ENCODE assay signal across 21 cellular contexts in genomic region chr20:63704749-63705117, GRCh38. TPM values are rescaled to one million over a fixed set of nuclear protein-coding genes. Genes with fewer than 3 reads are reported as not detected.
DNase-seq lines count a peak whose midpoint lies in the region; ATAC-seq, FAIRE-seq and TF ChIP-seq lines count a peak whose summit lies in the region.
"Had no signal": no experiment of that assay in that cellular context is flagged by ENCODE, and none has a peak within 500 bp of the region (broad histone marks: within the 10 kb centered on the region; RNA-seq: fewer than 3 reads in every experiment).

No MANE protein-coding gene starts in this region.

- POLR2A ChIA-PET in RWPE1 (lab: Yijun Ruan, JAX; ENCODE audit: low non-redundant PET) = no interaction called here

- H3K27ac ChIP-seq in RWPE1 = peak overlapping the region; percentile 97
- H3K27ac ChIP-seq in kidney (ENCODE audit: low read depth in 2 of 2, low read length in 2 of 2) = no peak overlapping the region
- H3K27ac ChIP-seq: cardiac muscle cell, heart left ventricle had no signal

- peaks cover 11 to 28% of the 10 kb centered on the region in 2 donors for H3K36me3 ChIP-seq in kidney (ENCODE audit: control insufficient read depth in 1 of 2, insufficient read depth in 2 of 2, low read length in 2 of 2)

- H3K36me3 Mint-ChIP-seq in activated naive CD4-positive, alpha-beta T cell treated with anti-CD3 and anti-CD28 coated beads, Interleukin-2, amount 10 ng/mL, durations not matched to agents 7 days and 5 days = peaks cover 32% of the 10 kb centered on the region
- peaks cover 16 to 39% of the 10 kb centered on the region in 2 donors for H3K36me3 Mint-ChIP-seq in stimulated activated naive B cell treated with anti-CD40 and anti-IgM and Interleukin-4, amounts not matched to agents 10 μg/mL and 1 μg/mL and 100 μg/mL, for 72 hours

- FAIRE-seq in kidney (lab: Jason Lieb, UNC) = no peak
- FAIRE-seq: GM19239 had no signal

- intact Hi-C loops in kidney (cut with DNase I) = no loop called here

- no peaks in the 10 kb centered on the region for H3K27me3 Mint-ChIP-seq in activated naive CD4-positive, alpha-beta T cell treated with anti-CD3 and anti-CD28 coated beads, Interleukin-2, amount 10 ng/mL, durations not matched to agents 7 days and 5 days
- H3K27me3 Mint-ChIP-seq in stimulated activated naive B cell treated with anti-CD40 and anti-IgM and Interleukin-4, amounts not matched to agents 10 μg/mL and 1 μg/mL and 100 μg/mL, for 72 hours = no peaks in the 10 kb centered on the region
- H3K27me3 Mint-ChIP-seq: activated B cell treated with CpG ODN at 0.5 μM for 24 hours; CD4-positive, CD25-positive, alpha-beta regulatory T cell had no signal

- H3K4me3 ChIP-seq in kidney (ENCODE audit: low read length in 2 of 2) = no peak overlapping the region
- H3K4me3 ChIP-seq: cardiac muscle cell, heart left ventricle, mucosa of descending colon had no signal

- H3K4me1 Mint-ChIP-seq in activated naive CD4-positive, alpha-beta T cell treated with anti-CD3 and anti-CD28 coated beads, Interleukin-2, amount 10 ng/mL, durations not matched to agents 7 days and 5 days = peaks cover 33% of the 10 kb centered on the region
- peaks cover 24 to 44% of the 10 kb centered on the region in 2 donors for H3K4me1 Mint-ChIP-seq in stimulated activated naive B cell treated with anti-CD40 and anti-IgM and Interleukin-4, amounts not matched to agents 10 μg/mL and 1 μg/mL and 100 μg/mL, for 72 hours

- H3K9me3 Mint-ChIP-seq in activated naive CD4-positive, alpha-beta T cell treated with anti-CD3 and anti-CD28 coated beads, Interleukin-2, amount 10 ng/mL, durations not matched to agents 7 days and 5 days = no peaks in the 10 kb centered on the region
- H3K9me3 Mint-ChIP-seq in stimulated activated naive B cell treated with anti-CD40 and anti-IgM and Interleukin-4, amounts not matched to agents 10 μg/mL and 1 μg/mL and 100 μg/mL, for 72 hours = no peaks in the 10 kb centered on the region
- H3K9me3 Mint-ChIP-seq: activated B cell treated with CpG ODN at 0.5 μM for 24 hours; CD4-positive, CD25-positive, alpha-beta regulatory T cell had no signal

- H3K4me3 Mint-ChIP-seq in activated naive CD4-positive, alpha-beta T cell treated with anti-CD3 and anti-CD28 coated beads, Interleukin-2, amount 10 ng/mL, durations not matched to agents 7 days and 5 days = no peak overlapping the region
- H3K4me3 Mint-ChIP-seq in stimulated activated naive B cell treated with anti-CD40 and anti-IgM and Interleukin-4, amounts not matched to agents 10 μg/mL and 1 μg/mL and 100 μg/mL, for 72 hours = no peak overlapping the region
- H3K4me3 Mint-ChIP-seq: activated B cell treated with CpG ODN at 0.5 μM for 24 hours had no signal

- ATAC-seq in stimulated activated naive B cell treated with anti-CD40 and anti-IgM and Interleukin-4, amounts not matched to agents 10 μg/mL and 1 μg/mL and 100 μg/mL, for 72 hours (replicated peaks) = no peak
- ATAC-seq in GM18909 (IDR thresholded peaks at IDR 0.05; ENCODE audit: poor library complexity, unreplicated experiment) = no peak
- ATAC-seq in GM19452 (IDR thresholded peaks at IDR 0.05; ENCODE audit: unreplicated experiment) = no peak
- ATAC-seq: heart left ventricle, mucosa of descending colon had no signal

- peak; percentile 18 for DNase-seq in activated naive CD4-positive, alpha-beta T cell treated with anti-CD3 and anti-CD28 coated beads, Interleukin-2, amount 10 ng/mL, durations not matched to agents 7 days and 5 days
- DNase-seq in activated naive CD4-positive, alpha-beta T cell (lab: John Stamatoyannopoulos, UW) = no peak
- DNase-seq in RWPE1 (ENCODE audit: low spot score) (no peak), hepatic stellate cell (ENCODE audit: low spot score) (peak; percentile 2), kidney (no peak)
- peak; percentile 0 for DNase-seq in stimulated activated naive B cell treated with anti-CD40 and anti-IgM and Interleukin-4, amounts not matched to agents 10 μg/mL and 1 μg/mL and 100 μg/mL, for 72 hours
- DNase-seq: activated B cell treated with CpG ODN at 0.5 μM for 24 hours; activated CD8-positive, alpha-beta memory T cell treated with anti-CD3 and anti-CD28 coated beads for 24 hours; amniotic stem cell; CD4-positive, CD25-positive, alpha-beta regulatory T cell; DMS153; GF-D8; heart left ventricle; NCI-H1092 treated with DMSO at 0.1 percent for 48 hours; NCI-H2029 had no signal

- H3K27ac Mint-ChIP-seq in activated naive CD4-positive, alpha-beta T cell treated with anti-CD3 and anti-CD28 coated beads, Interleukin-2, amount 10 ng/mL, durations not matched to agents 7 days and 5 days = no peak overlapping the region
- H3K27ac Mint-ChIP-seq in stimulated activated naive B cell treated with anti-CD40 and anti-IgM and Interleukin-4, amounts not matched to agents 10 μg/mL and 1 μg/mL and 100 μg/mL, for 72 hours = peak overlapping the region; percentile 31
- H3K27ac Mint-ChIP-seq: activated B cell treated with CpG ODN at 0.5 μM for 24 hours had no signal

- TF ChIP-seq CTCF in RWPE1 (conservative IDR thresholded peaks at IDR 0.05; ENCODE audit: low read depth) (no peak), kidney (IDR thresholded peaks at IDR 0.05; ENCODE audit: borderline replicate concordance, extremely low read depth, insufficient read depth) (no peak)

- CTCF ChIA-PET in activated naive CD4-positive, alpha-beta T cell treated with anti-CD3 and anti-CD28 coated beads, Interleukin-2, amount 10 ng/mL, durations not matched to agents 7 days and 5 days (lab: Charles Lee) = no interaction called here
- CTCF ChIA-PET in RWPE1 (lab: Yijun Ruan, JAX) = no interaction called here

- H3K9ac ChIP-seq in kidney (ENCODE audit: low read length in 2 of 2) = no peak overlapping the region

- H3K4me1 ChIP-seq in kidney (ENCODE audit: control insufficient read depth in 1 of 2, insufficient read depth in 1 of 2, low read depth in 1 of 2, low read length in 2 of 2) = peaks cover 6 to 17% of the 10 kb centered on the region in 2 donors

- H3K9me3 ChIP-seq in kidney (ENCODE audit: control insufficient read depth in 1 of 2, low read length in 2 of 2) = no peaks in the 10 kb centered on the region
- H3K9me3 ChIP-seq: heart left ventricle, mucosa of descending colon had no signal

RNA-seq across cellular contexts. Expression of gene ARFRP1, which starts 3.0 kb away (rescaled TPM):
- total RNA-seq in kidney = 71.2 TPM
- polyA plus RNA-seq in kidney (ENCODE audit: insufficient read depth, low read depth, low replicate concordance) = 60.6 TPM

RNA-seq across cellular contexts. Expression of gene ZGPAT, which starts 3.1 kb away (rescaled TPM):
- 30.5 TPM for total RNA-seq in kidney
- 39.6 TPM for polyA plus RNA-seq in kidney (ENCODE audit: insufficient read depth, low read depth, low replicate concordance)

RNA-seq across cellular contexts. Expression of gene TNFRSF6B, which starts 8.3 kb away (rescaled TPM):
- 64.5 TPM for total RNA-seq in kidney
- polyA plus RNA-seq in kidney (ENCODE audit: insufficient read depth, low read depth, low replicate concordance) = 2.4 TPM
- total RNA-seq: activated B cell treated with CpG ODN at 0.5 μM for 24 hours; CD4-positive, CD25-positive, alpha-beta regulatory T cell; T-helper 2 cell treated with Interferon-gamma antibody and Interleukin-4, amounts not matched to agents 100 ng/mL and 5 ng/mL, for 36 hours had no signal
- polyA plus RNA-seq: CD4-positive, CD25-positive, alpha-beta regulatory T cell had no signal

RNA-seq across cellular contexts. Expression of gene LIME1, which starts 31.7 kb away (rescaled TPM):
- total RNA-seq in kidney = 12.1 TPM
- polyA plus RNA-seq in kidney (ENCODE audit: insufficient read depth, low read depth, low replicate concordance) = 114 TPM

RNA-seq across cellular contexts. Expression of gene SLC2A4RG, which starts 34.8 kb away (rescaled TPM):
- total RNA-seq in kidney = 154 TPM
- polyA plus RNA-seq in kidney (ENCODE audit: insufficient read depth, low read depth, low replicate concordance) = 171 TPM

Comparison
In these comparisons a context has a peak if more than half of its experiments do, and no peak if none do; other contexts are left out.
1. DNase-seq: peak in activated naive CD4-positive, alpha-beta T cell treated with anti-CD3 and anti-CD28 coated beads, Interleukin-2, amount 10 ng/mL, durations not matched to agents 7 days and 5 days (single experiment), hepatic stellate cell (single experiment) and stimulated activated naive B cell treated with anti-CD40 and anti-IgM and Interleukin-4, amounts not matched to agents 10 μg/mL and 1 μg/mL and 100 μg/mL, for 72 hours (single experiment); none in activated naive CD4-positive, alpha-beta T cell (0 of 4), RWPE1 (single experiment) and kidney (single experiment).